1 cellular context compared by ENCODE assay signal in genomic region chr12:237026-237815, GRCh38.
A peak's percentile ranks its signal among the peaks of the same experiment; 100 is the strongest.
TF ChIP-seq lines count a peak whose summit lies in the region.

No MANE protein-coding gene starts in this region.

TF ChIP-seq in HepG2, 621 proteins besides CTCF, POLR2A, EP300 and RAD21 (continued from another document and continues in another):
- TF ChIP-seq THAP9 (CRISPR knock-in tag; IDR thresholded peaks at IDR 0.05; ENCODE audit: borderline replicate concordance) (no peak), RELA (CRISPR knock-in tag; IDR thresholded peaks at IDR 0.05) (no peak), MAX (IDR thresholded peaks at IDR 0.05) (peak; percentile 46; the same call in 1 of the 2 replicates), ZNF331 (CRISPR knock-in tag; IDR thresholded peaks at IDR 0.05) (peak; percentile 31; the same call in 1 of the 2 replicates), ZNF776 (CRISPR knock-in tag; IDR thresholded peaks at IDR 0.05) (no peak), TRIM24 (CRISPR knock-in tag; IDR thresholded peaks at IDR 0.05) (peak; percentile 75; the same call in 1 of the 2 replicates), ZNF574 (CRISPR knock-in tag; IDR thresholded peaks at IDR 0.05) (0 out of 2 replicates have a peak, but pooled peaks have one; percentile 44), GTF2F1 (IDR thresholded peaks at IDR 0.05; ENCODE audit: low read length) (no peak), DMTF1 (CRISPR knock-in tag; IDR thresholded peaks at IDR 0.05) (no peak), MXD4 (CRISPR knock-in tag; IDR thresholded peaks at IDR 0.05) (no peak), PRMT3 (CRISPR knock-in tag; IDR thresholded peaks at IDR 0.05; ENCODE audit: borderline replicate concordance, low read depth) (no peak), PLSCR1 (CRISPR knock-in tag; IDR thresholded peaks at IDR 0.05; ENCODE audit: borderline replicate concordance) (no peak), ZNF597 (CRISPR knock-in tag; IDR thresholded peaks at IDR 0.05) (no peak), SNAPC2 (CRISPR knock-in tag; IDR thresholded peaks at IDR 0.05) (no peak), GTF3A (CRISPR knock-in tag; conservative IDR thresholded peaks at IDR 0.05) (no peak), KDM2A (CRISPR knock-in tag; IDR thresholded peaks at IDR 0.05; ENCODE audit: borderline replicate concordance, low read depth) (no peak), HMGXB3 (CRISPR knock-in tag; IDR thresholded peaks at IDR 0.05; ENCODE audit: borderline replicate concordance) (no peak), SMARCE1 (IDR thresholded peaks at IDR 0.05; ENCODE audit: borderline replicate concordance) (no peak), IRF1 (CRISPR knock-in tag; IDR thresholded peaks at IDR 0.05; ENCODE audit: low read depth) (no peak), ATF1 (CRISPR knock-in tag; IDR thresholded peaks at IDR 0.05) (no peak), SRSF9 (IDR thresholded peaks at IDR 0.05; ENCODE audit: borderline replicate concordance, insufficient read depth, low read depth, low read length, poor library complexity, severe bottlenecking) (no peak), SMARCC2 (IDR thresholded peaks at IDR 0.05) (no peak), PHF20 (CRISPR knock-in tag; IDR thresholded peaks at IDR 0.05) (no peak), MATR3 (CRISPR knock-in tag; IDR thresholded peaks at IDR 0.05) (no peak), ZBTB8A (CRISPR knock-in tag; IDR thresholded peaks at IDR 0.05; ENCODE audit: borderline replicate concordance, low read depth) (no peak), HOXA5 (CRISPR knock-in tag; IDR thresholded peaks at IDR 0.05) (no peak), ZNF317 (CRISPR knock-in tag; IDR thresholded peaks at IDR 0.05) (peak; percentile 35; the same call in 1 of the 2 replicates), HDAC2 (CRISPR knock-in tag; IDR thresholded peaks at IDR 0.05) (peak; percentile 46; the same call in 1 of the 2 replicates), ISX (CRISPR knock-in tag; conservative IDR thresholded peaks at IDR 0.05) (no peak), ZFYVE20 (CRISPR knock-in tag; IDR thresholded peaks at IDR 0.05; ENCODE audit: borderline replicate concordance, low read depth) (no peak)
- TF ChIP-seq, protein P1, sequence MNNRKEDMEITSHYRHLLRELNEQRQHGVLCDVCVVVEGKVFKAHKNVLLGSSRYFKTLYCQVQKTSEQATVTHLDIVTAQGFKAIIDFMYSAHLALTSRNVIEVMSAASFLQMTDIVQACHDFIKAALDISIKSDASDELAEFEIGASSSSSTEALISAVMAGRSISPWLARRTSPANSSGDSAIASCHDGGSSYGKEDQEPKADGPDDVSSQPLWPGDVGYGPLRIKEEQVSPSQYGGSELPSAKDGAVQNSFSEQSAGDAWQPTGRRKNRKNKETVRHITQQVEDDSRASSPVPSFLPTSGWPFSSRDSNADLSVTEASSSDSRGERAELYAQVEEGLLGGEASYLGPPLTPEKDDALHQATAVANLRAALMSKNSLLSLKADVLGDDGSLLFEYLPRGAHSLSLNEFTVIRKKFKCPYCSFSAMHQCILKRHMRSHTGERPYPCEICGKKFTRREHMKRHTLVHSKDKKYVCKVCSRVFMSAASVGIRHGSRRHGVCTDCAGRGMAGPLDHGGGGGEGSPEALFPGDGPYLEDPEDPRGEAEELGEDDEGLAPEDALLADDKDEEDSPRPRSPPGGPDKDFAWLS (CRISPR knock-in tag; IDR thresholded peaks at IDR 0.05; ENCODE audit: borderline replicate concordance): no peak
- TF ChIP-seq, protein P2, sequence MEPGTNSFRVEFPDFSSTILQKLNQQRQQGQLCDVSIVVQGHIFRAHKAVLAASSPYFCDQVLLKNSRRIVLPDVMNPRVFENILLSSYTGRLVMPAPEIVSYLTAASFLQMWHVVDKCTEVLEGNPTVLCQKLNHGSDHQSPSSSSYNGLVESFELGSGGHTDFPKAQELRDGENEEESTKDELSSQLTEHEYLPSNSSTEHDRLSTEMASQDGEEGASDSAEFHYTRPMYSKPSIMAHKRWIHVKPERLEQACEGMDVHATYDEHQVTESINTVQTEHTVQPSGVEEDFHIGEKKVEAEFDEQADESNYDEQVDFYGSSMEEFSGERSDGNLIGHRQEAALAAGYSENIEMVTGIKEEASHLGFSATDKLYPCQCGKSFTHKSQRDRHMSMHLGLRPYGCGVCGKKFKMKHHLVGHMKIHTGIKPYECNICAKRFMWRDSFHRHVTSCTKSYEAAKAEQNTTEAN (CRISPR knock-in tag; conservative IDR thresholded peaks at IDR 0.05): 0 out of 2 replicates have a peak, but pooled peaks have one; percentile 29
- TF ChIP-seq, protein P3, sequence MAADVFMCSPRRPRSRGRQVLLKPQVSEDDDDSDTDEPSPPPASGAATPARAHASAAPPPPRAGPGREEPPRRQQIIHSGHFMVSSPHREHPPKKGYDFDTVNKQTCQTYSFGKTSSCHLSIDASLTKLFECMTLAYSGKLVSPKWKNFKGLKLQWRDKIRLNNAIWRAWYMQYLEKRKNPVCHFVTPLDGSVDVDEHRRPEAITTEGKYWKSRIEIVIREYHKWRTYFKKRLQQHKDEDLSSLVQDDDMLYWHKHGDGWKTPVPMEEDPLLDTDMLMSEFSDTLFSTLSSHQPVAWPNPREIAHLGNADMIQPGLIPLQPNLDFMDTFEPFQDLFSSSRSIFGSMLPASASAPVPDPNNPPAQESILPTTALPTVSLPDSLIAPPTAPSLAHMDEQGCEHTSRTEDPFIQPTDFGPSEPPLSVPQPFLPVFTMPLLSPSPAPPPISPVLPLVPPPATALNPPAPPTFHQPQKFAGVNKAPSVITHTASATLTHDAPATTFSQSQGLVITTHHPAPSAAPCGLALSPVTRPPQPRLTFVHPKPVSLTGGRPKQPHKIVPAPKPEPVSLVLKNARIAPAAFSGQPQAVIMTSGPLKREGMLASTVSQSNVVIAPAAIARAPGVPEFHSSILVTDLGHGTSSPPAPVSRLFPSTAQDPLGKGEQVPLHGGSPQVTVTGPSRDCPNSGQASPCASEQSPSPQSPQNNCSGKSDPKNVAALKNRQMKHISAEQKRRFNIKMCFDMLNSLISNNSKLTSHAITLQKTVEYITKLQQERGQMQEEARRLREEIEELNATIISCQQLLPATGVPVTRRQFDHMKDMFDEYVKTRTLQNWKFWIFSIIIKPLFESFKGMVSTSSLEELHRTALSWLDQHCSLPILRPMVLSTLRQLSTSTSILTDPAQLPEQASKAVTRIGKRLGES (CRISPR knock-in tag; IDR thresholded peaks at IDR 0.05; ENCODE audit: borderline replicate concordance): no peak
